8 cellular contexts compared by ENCODE assay signal in the genomic region with DNA sequence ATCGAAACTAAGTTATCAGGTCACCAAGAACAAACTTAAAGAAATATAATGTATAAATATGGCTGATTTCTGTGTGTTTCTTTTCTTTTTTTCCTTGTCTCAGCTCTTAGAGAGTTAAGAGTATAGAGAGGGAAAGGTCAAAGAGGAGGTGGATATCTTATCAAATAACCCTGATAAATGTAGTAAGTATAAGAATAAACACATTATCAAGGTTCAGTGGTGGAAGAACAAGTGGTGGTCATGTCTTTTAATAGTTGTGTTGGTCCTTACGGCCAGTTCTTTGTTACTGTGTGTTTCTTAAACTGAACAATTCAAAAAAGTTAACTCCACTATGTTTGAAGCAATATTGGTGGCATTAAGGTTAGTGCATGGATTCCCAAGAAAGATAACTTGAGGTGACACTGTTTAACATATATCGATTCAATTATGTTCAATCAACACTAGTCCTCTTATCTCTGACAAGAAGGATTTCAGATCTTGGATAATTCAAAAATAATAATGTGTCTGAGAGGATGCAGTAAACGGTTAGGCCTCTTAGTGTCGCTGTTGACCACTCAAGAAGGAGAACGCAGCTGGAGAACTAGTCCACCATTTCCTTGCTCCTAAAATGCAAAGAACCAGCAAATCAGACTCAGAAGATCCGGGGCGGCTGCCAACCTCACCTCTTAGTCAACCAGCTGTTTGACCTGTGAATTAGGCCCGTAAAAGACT. TPM values are rescaled to one million over a fixed set of nuclear protein-coding genes. Genes with fewer than 3 reads are reported as not detected.
DNase-seq lines count a peak whose midpoint lies in the region; ATAC-seq and TF ChIP-seq lines count a peak whose summit lies in the region.

A gene (plus strand): TSS at position 588 of the 711 bp plus-strand sequence. CDS start 205 bp downstream, outside the sequence.

- DNase-seq in GM06990 (ENCODE audit: extremely low read depth, insufficient read length): no peak
- peak; percentile 6 for DNase-seq in NCI-H69 (lab: John Stamatoyannopoulos, UW)
- no peak for DNase-seq in epithelial cell of proximal tubule (ENCODE audit: low read depth)
- DNase-seq in neuronal stem cell (ENCODE audit: low spot score): no peak
- no peak for DNase-seq in GM19238 (ENCODE audit: insufficient read length, low spot score)
- DNase-seq in stimulated activated CD4-positive, alpha-beta T cell treated with anti-CD3 and anti-CD28 coated beads, Interleukin-15, amount 100 ng/mL, for 24 hours: no peak

- H3K9ac ChIP-seq in neuronal stem cell (ENCODE audit: low read depth, low read length, poor library complexity): no peak within 1 kb of the TSS

- no peak within 1 kb of the TSS for H3K27ac ChIP-seq in neuronal stem cell (replicated peaks; ENCODE audit: low read length)

- H4K91ac ChIP-seq in neuronal stem cell (ENCODE audit: low read depth, low read length, poor library complexity): no peak within 1 kb of the TSS

- no peak within 1 kb of the TSS for H3K14ac ChIP-seq in neuronal stem cell (ENCODE audit: low read length)

- H3K4me1 ChIP-seq in neuronal stem cell (ENCODE audit: control insufficient read depth in 2 of 2, insufficient read depth in 1 of 2, low read depth in 1 of 2, low read length in 2 of 2): no peaks in the 10 kb centered on the region

- ATAC-seq in GM19035 (IDR thresholded peaks at IDR 0.05; ENCODE audit: unreplicated experiment) (no peak), GM18909 (IDR thresholded peaks at IDR 0.05; ENCODE audit: poor library complexity, unreplicated experiment) (no peak)

- peak within 1 kb of the TSS; percentile 54 for H2AFZ ChIP-seq in neuronal stem cell (ENCODE audit: low read length)

- no peak within 1 kb of the TSS for H3K23ac ChIP-seq in neuronal stem cell (ENCODE audit: low read depth, low read length, poor library complexity)

- H3K4ac ChIP-seq in neuronal stem cell (ENCODE audit: low read length): no peak within 1 kb of the TSS

- no peaks in the 10 kb centered on the region for H3K79me1 ChIP-seq in neuronal stem cell (ENCODE audit: low read depth, low read length)

- H3K4me2 ChIP-seq in neuronal stem cell (ENCODE audit: insufficient read depth, low read length, poor library complexity, severe bottlenecking): no peak within 1 kb of the TSS

- no CpG with 5 or more reads among the region's 9 CpGs for WGBS in neuronal stem cell (ENCODE audit: extremely low coverage in 2 of 2, insufficient read length in 2 of 2, insufficient replicate concordance in 1 of 2), 2 donors

- no peaks in the 10 kb centered on the region for H3K36me3 ChIP-seq in GM06990 (ENCODE audit: control insufficient read depth, insufficient read depth, low read length)
- H3K36me3 ChIP-seq in neuronal stem cell (replicated peaks in 1 of 2; ENCODE audit: control insufficient read depth in 2 of 2, insufficient read depth in 2 of 2, low read length in 2 of 2): no peaks in the 10 kb centered on the region

- no peak within 1 kb of the TSS for H4K8ac ChIP-seq in neuronal stem cell (ENCODE audit: low read depth, low read length)

- no peak within 1 kb of the TSS for H2BK12ac ChIP-seq in neuronal stem cell (ENCODE audit: low read length)

- no peak within 1 kb of the TSS for H3K18ac ChIP-seq in neuronal stem cell (ENCODE audit: low read length)

- TF ChIP-seq CTCF in GM06990 (IDR thresholded peaks at IDR 0.05; ENCODE audit: insufficient read depth, low read length, poor library complexity, severe bottlenecking) (peak; percentile 23), epithelial cell of proximal tubule (conservative IDR thresholded peaks at IDR 0.05; ENCODE audit: low read depth, low read length) (peak; percentile 40)

- no peak within 1 kb of the TSS for H2AK5ac ChIP-seq in neuronal stem cell (ENCODE audit: low read depth, low read length)

- no peak within 1 kb of the TSS for H2BK5ac ChIP-seq in neuronal stem cell (ENCODE audit: low read length)

- no peak within 1 kb of the TSS for H2BK15ac ChIP-seq in neuronal stem cell (ENCODE audit: low read length)

- H3K9me3 ChIP-seq in neuronal stem cell (replicated peaks in 1 of 2; ENCODE audit: control insufficient read depth in 2 of 2, insufficient read depth in 1 of 2, low read depth in 1 of 2, low read length in 2 of 2): peaks cover 20 to 32% of the 10 kb centered on the region in 2 donors

- H3K4me3 ChIP-seq in GM06990 (replicated peaks; ENCODE audit: low read depth, low read length): no peak within 1 kb of the TSS
- H3K4me3 ChIP-seq in epithelial cell of proximal tubule (ENCODE audit: low read depth, low read length): peak within 1 kb of the TSS; percentile 11
- peak within 1 kb of the TSS in 1 of 2 donors; percentile 25 for H3K4me3 ChIP-seq in neuronal stem cell (ENCODE audit: low read length in 2 of 2)

- H2BK120ac ChIP-seq in neuronal stem cell (ENCODE audit: low read depth, low read length): no peak within 1 kb of the TSS

- H3K27me3 ChIP-seq in GM06990 (replicated peaks; ENCODE audit: control insufficient read depth, insufficient read depth, low read length): no peaks in the 10 kb centered on the region
- no peaks in the 10 kb centered on the region for H3K27me3 ChIP-seq in neuronal stem cell (ENCODE audit: control insufficient read depth in 3 of 3, insufficient read depth in 3 of 3, low read depth in 1 of 3, low read length in 3 of 3)

RNA-seq across cellular contexts. Expression of the gene that starts here (rescaled TPM):
- total RNA-seq in epithelial cell of proximal tubule: 0.36 and 0.52 TPM in 2 replicates
- polyA plus RNA-seq in neuronal stem cell (2013, experiment 1 of 2): 0.04 TPM
- polyA plus RNA-seq in neuronal stem cell (2013, experiment 2 of 2): 0.06 TPM
